Comparison of ENCODE assay signal across 32 cellular contexts in the genomic region with DNA sequence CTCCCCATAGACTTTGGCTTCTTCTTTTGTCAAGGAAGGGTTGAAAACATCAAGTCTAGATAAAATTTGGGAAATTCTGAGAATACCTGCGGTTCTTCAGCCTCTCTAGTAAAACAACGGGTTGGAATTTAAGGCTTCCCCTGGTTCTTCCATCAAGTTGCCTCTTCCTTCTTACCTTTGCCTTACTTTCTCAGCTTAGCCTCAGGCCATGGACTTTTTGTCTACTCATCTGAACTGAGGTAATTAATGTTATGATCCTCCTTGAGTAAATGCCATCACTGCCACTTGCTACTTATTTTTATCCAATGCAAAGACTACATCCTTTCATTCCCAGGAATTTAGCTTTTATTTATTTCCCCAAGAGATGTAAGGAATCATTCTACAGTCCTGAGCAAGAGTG.
A peak's percentile ranks its signal among the peaks of the same experiment; 100 is the strongest.
DNase-seq lines count a peak whose midpoint lies in the region; TF ChIP-seq lines count a peak whose summit lies in the region.
"Had no signal": no experiment of that assay in that cellular context is flagged by ENCODE, and none has a peak within 500 bp of the region (broad histone marks: within the 10 kb centered on the region; RNA-seq: fewer than 3 reads in every experiment).

No MANE protein-coding gene starts in this region.

- no peak overlapping the region for H2AFZ ChIP-seq in trophoblast cell (ENCODE audit: insufficient read depth, low read length, poor library complexity)

- peaks cover 2% of the 10 kb centered on the region for H3K9me3 ChIP-seq in trophoblast cell (ENCODE audit: insufficient read depth, low read depth, low read length)
- H3K9me3 ChIP-seq: A549; BE2C; BLaER1; BLaER1 treated with 17β-estradiol and CSF1 and Interleukin-3, amounts not matched to agents 10 nM and 100 nM; Caco-2 had no signal

- no peak overlapping the region for H3K18ac ChIP-seq in trophoblast cell (ENCODE audit: low read length)

- H4K8ac ChIP-seq in trophoblast cell (ENCODE audit: low read depth, low read length), result no peak overlapping the region

- H3K36me3 Mint-ChIP-seq in mesothelial cell of epicardium (peaks cover 14% of the 10 kb centered on the region), progenitor cell of endocrine pancreas (ENCODE audit: insufficient read depth) (no peaks in the 10 kb centered on the region)
- H3K36me3 Mint-ChIP-seq: CD14-positive monocyte; CD4-positive, alpha-beta memory T cell; CD4-positive, CD25-positive, alpha-beta regulatory T cell; CD8-positive, alpha-beta memory T cell; CD8-positive, alpha-beta T cell had no signal

- no CpG with 5 or more reads among the region's 2 CpGs for WGBS in trophoblast cell (ENCODE audit: extremely low coverage, insufficient coverage, insufficient read length)

- H3K4me2 ChIP-seq in trophoblast cell (ENCODE audit: low read length), result no peak overlapping the region
- H3K4me2 ChIP-seq: A549; BLaER1; BLaER1 treated with 17β-estradiol and CSF1 and Interleukin-3, amounts not matched to agents 10 nM and 100 nM had no signal

- H3K9me3 Mint-ChIP-seq in mesothelial cell of epicardium, result peaks cover 8% of the 10 kb centered on the region
- no peaks in the 10 kb centered on the region for H3K9me3 Mint-ChIP-seq in progenitor cell of endocrine pancreas (ENCODE audit: low read depth)

- H3K79me2 ChIP-seq in trophoblast cell (ENCODE audit: control insufficient read depth, insufficient read depth, low read length, poor library complexity), result no peaks in the 10 kb centered on the region

- DNase-seq in epithelial cell of esophagus (ENCODE audit: low read depth) (peak; percentile 13), mesothelial cell of epicardium (ENCODE audit: low spot score in 2 of 2, unreplicated experiment in 2 of 2) (no peak), trophoblast cell (peak; percentile 42 to 63), NCI-H2171 treated with DMSO at 0.1 percent for 48 hours (lab: John Stamatoyannopoulos, UW) (no peak), progenitor cell of endocrine pancreas (ENCODE audit: low spot score, unreplicated experiment) (no peak), RKO (ENCODE audit: low spot score) (no peak)
- DNase-seq: 8988T; ACHN; AML-193; BE2C; Caco-2; Calu3; CD4-positive, alpha-beta memory T cell; CD4-positive, alpha-beta T cell; CD4-positive, CD25-positive, alpha-beta regulatory T cell; CD8-positive, alpha-beta memory T cell; CD8-positive, alpha-beta T cell; COR-L47; DMS 273 treated with DMSO at 0.1 percent for 48 hours; DMS153; DMS53; DMS79; DMS79 treated with DMSO at 0.1 percent for 48 hours; DND-41; EL had no signal

- no peak overlapping the region for H3K23ac ChIP-seq in trophoblast cell (ENCODE audit: low read length)

- H2AK5ac ChIP-seq in trophoblast cell (ENCODE audit: low read length), result no peak overlapping the region

- TF ChIP-seq CTCF in epithelial cell of esophagus (IDR thresholded peaks at IDR 0.05; ENCODE audit: insufficient read depth, low read depth, low read length, missing control alignments) (no peak), mesothelial cell of epicardium (IDR thresholded peaks at IDR 0.05; ENCODE audit: unreplicated experiment) (no peak), progenitor cell of endocrine pancreas (IDR thresholded peaks at IDR 0.05; ENCODE audit: unreplicated experiment) (no peak)

- peak overlapping the region; percentile 24 for H2BK12ac ChIP-seq in trophoblast cell (ENCODE audit: low read length)

- peaks cover 7% of the 10 kb centered on the region for H3K79me1 ChIP-seq in trophoblast cell (ENCODE audit: low read length)

- H3K27me3 ChIP-seq in trophoblast cell (ENCODE audit: insufficient read depth, low read length), result no peaks in the 10 kb centered on the region
- H3K27me3 ChIP-seq: BE2C; BLaER1; BLaER1 treated with 17β-estradiol and CSF1 and Interleukin-3, amounts not matched to agents 10 nM and 100 nM had no signal

- H3K27me3 Mint-ChIP-seq in mesothelial cell of epicardium (ENCODE audit: low read depth) (no peaks in the 10 kb centered on the region), progenitor cell of endocrine pancreas (no peaks in the 10 kb centered on the region)
- H3K27me3 Mint-ChIP-seq: B cell; CD4-positive, alpha-beta memory T cell; CD4-positive, alpha-beta T cell; CD4-positive, CD25-positive, alpha-beta regulatory T cell; CD8-positive, alpha-beta memory T cell had no signal

- no peaks in the 10 kb centered on the region for H3K36me3 ChIP-seq in trophoblast cell (ENCODE audit: control insufficient read depth in 1 of 2, insufficient read depth in 2 of 2, low read length in 2 of 2)
- H3K36me3 ChIP-seq: BE2C; BLaER1; BLaER1 treated with 17β-estradiol and CSF1 and Interleukin-3, amounts not matched to agents 10 nM and 100 nM had no signal

- H3K4me1 Mint-ChIP-seq in mesothelial cell of epicardium (peaks cover 51% of the 10 kb centered on the region), progenitor cell of endocrine pancreas (ENCODE audit: low read depth) (peaks cover 6% of the 10 kb centered on the region)
- H3K4me1 Mint-ChIP-seq: B cell; CD14-positive monocyte; CD4-positive, alpha-beta memory T cell; CD4-positive, CD25-positive, alpha-beta regulatory T cell; CD8-positive, alpha-beta memory T cell had no signal

- peaks cover 6 to 8% of the 10 kb centered on the region in 2 experiments for H3K4me1 ChIP-seq in trophoblast cell (ENCODE audit: control insufficient read depth in 1 of 2, insufficient read depth in 2 of 2, low read length in 2 of 2)
- H3K4me1 ChIP-seq: BLaER1; BLaER1 treated with 17β-estradiol and CSF1 and Interleukin-3, amounts not matched to agents 10 nM and 100 nM; Caco-2 had no signal

- peak overlapping the region; percentile 59 for H3K27ac ChIP-seq in trophoblast cell (ENCODE audit: low read depth, low read length)
- H3K27ac ChIP-seq: 22Rv1; A549; BLaER1; BLaER1 treated with 17β-estradiol and CSF1 and Interleukin-3, amounts not matched to agents 10 nM and 100 nM; C4-2B had no signal

- peak overlapping the region; percentile 46 for H2BK120ac ChIP-seq in trophoblast cell (ENCODE audit: insufficient read depth, low read length, poor library complexity)

- no peak overlapping the region for H2BK5ac ChIP-seq in trophoblast cell (ENCODE audit: low read depth, low read length, poor library complexity)

- H4K12ac ChIP-seq in trophoblast cell (ENCODE audit: low read depth, low read length), result no peak overlapping the region

- H4K91ac ChIP-seq in trophoblast cell (ENCODE audit: low read depth, low read length), result no peak overlapping the region

- H3K4me3 Mint-ChIP-seq in mesothelial cell of epicardium (no peak overlapping the region), progenitor cell of endocrine pancreas (ENCODE audit: low read depth) (no peak overlapping the region)
- H3K4me3 Mint-ChIP-seq: B cell; CD14-positive monocyte; CD4-positive, alpha-beta memory T cell; CD4-positive, alpha-beta T cell; CD4-positive, CD25-positive, alpha-beta regulatory T cell; CD8-positive, alpha-beta memory T cell; CD8-positive, alpha-beta T cell had no signal

- no peak overlapping the region for H3K4me3 ChIP-seq in epithelial cell of esophagus (ENCODE audit: low read length)
- H3K4me3 ChIP-seq in trophoblast cell (ENCODE audit: low read depth, low read length), result no peak overlapping the region
- H3K4me3 ChIP-seq: A549; BLaER1; BLaER1 treated with 17β-estradiol and CSF1 and Interleukin-3, amounts not matched to agents 10 nM and 100 nM had no signal

- no peak overlapping the region for H3K4ac ChIP-seq in trophoblast cell (ENCODE audit: low read depth, low read length)

- no peak overlapping the region for H3K14ac ChIP-seq in trophoblast cell (ENCODE audit: low read length)

- no peak overlapping the region for H3K9ac ChIP-seq in trophoblast cell (ENCODE audit: low read length)
- H3K9ac ChIP-seq: BLaER1; BLaER1 treated with 17β-estradiol and CSF1 and Interleukin-3, amounts not matched to agents 10 nM and 100 nM had no signal

- H3K27ac Mint-ChIP-seq in mesothelial cell of epicardium, result peak overlapping the region; percentile 75
- no peak overlapping the region for H3K27ac Mint-ChIP-seq in progenitor cell of endocrine pancreas
- H3K27ac Mint-ChIP-seq: B cell; CD14-positive monocyte; CD4-positive, alpha-beta memory T cell; CD4-positive, alpha-beta T cell; CD4-positive, CD25-positive, alpha-beta regulatory T cell; CD8-positive, alpha-beta memory T cell; CD8-positive, alpha-beta T cell had no signal

Comparison
In these comparisons a context has a peak if more than half of its experiments do, and no peak if none do; other contexts are left out.
1. DNase-seq: peak in epithelial cell of esophagus (single experiment) and trophoblast cell (2 of 2); none in mesothelial cell of epicardium (0 of 2), NCI-H2171 treated with DMSO at 0.1 percent for 48 hours (single experiment), progenitor cell of endocrine pancreas (single experiment) and RKO (single experiment).